Comparison of ENCODE assay signal across 10 cellular contexts in the genomic region with DNA sequence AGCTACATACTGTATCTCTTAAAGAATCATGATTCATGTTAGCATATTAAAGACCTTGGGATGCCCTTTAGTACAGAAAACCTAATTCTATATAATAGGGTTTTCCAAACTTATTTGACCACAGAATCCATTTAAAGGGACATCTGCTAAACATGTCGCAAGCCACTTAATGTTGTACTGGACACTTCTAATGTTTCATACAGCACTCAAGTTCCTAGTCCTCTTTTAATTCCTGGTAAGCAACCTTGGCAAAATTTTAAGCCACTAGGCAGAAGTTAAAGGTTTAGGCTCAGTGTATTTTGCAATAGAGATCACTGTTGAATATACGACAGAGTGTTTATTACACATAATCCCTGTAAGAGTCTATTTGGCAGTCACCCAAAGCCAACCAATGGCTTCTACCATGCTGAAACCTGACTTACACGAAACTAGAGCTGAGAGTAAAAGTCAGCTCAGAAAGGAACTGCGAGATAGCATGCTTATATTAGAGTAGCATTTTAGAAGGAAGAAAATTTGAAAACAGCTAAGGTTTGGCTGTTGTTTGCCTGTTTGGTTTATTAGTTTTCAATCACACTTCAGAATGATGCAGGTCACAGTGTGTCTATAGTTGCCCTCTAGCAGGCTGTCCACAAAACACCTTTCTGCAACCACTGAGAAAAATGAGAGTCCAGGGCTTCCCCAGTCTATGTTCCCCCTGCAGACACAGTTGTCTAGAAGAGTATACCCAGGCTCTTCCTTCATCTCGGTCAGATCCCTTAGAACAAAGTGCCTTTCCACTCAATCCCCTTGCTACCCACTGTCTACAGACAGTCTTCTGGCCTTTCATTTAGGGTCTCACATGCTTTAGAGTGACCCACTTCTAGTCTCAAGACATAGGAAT.
A peak's percentile ranks its signal among the peaks of the same experiment; 100 is the strongest.
DNase-seq lines count a peak whose midpoint lies in the region; ATAC-seq and FAIRE-seq lines count a peak whose summit lies in the region.
"Had no signal": no experiment of that assay in that cellular context is flagged by ENCODE, and none has a peak within 500 bp of the region (broad histone marks: within the 10 kb centered on the region; RNA-seq: fewer than 3 reads in every experiment).

No MANE protein-coding gene starts in this region.

- peaks cover 55% of the 10 kb centered on the region for H3K4me1 ChIP-seq in SJCRH30
- H3K4me1 ChIP-seq: suprapubic skin had no signal

- H3K27ac ChIP-seq in SJCRH30 = no peak overlapping the region
- H3K27ac ChIP-seq: suprapubic skin had no signal

- ATAC-seq in GM19452 (IDR thresholded peaks at IDR 0.05; ENCODE audit: unreplicated experiment) (no peak), GM19035 (IDR thresholded peaks at IDR 0.05; ENCODE audit: unreplicated experiment) (no peak), HG03095 (IDR thresholded peaks at IDR 0.05; ENCODE audit: unreplicated experiment) (no peak)
- ATAC-seq: GM23338 had no signal

- no peaks in the 10 kb centered on the region for H3K27me3 ChIP-seq in SJCRH30
- H3K27me3 ChIP-seq: suprapubic skin had no signal

- DNase-seq in COR-L47 (lab: John Stamatoyannopoulos, UW) (peak; percentile 30), LoVo (ENCODE audit: low spot score) (peak; percentile 69), SJCRH30 (peak; percentile 83 to 97), GM03348 (ENCODE audit: low spot score) (no peak)

- peak; percentile 88 for FAIRE-seq in islet of Langerhans (lab: Jason Lieb, UNC)

- H3K9me3 ChIP-seq in SJCRH30 (replicated peaks) = no peaks in the 10 kb centered on the region
- H3K9me3 ChIP-seq: suprapubic skin had no signal

- H3K36me3 ChIP-seq in SJCRH30 = no peaks in the 10 kb centered on the region
- H3K36me3 ChIP-seq: suprapubic skin had no signal

- no peak overlapping the region for H3K4me3 ChIP-seq in SJCRH30
- H3K4me3 ChIP-seq: GM23338, suprapubic skin had no signal
